Comparison of ENCODE assay signal across 21 cellular contexts in genomic region chr16:83669456-83669855, GRCh38.
"Had no signal": no experiment of that assay in that cellular context is flagged by ENCODE, and none has a peak within 500 bp of the region (broad histone marks: within the 10 kb centered on the region; RNA-seq: fewer than 3 reads in every experiment).

No MANE protein-coding gene starts in this region.

- H3K36me3 ChIP-seq: gastroesophageal sphincter, lower lobe of right lung had no signal

- DNase-seq: dermis blood vessel endothelial cell; dorsolateral prefrontal cortex; effector CD4-positive, alpha-beta T cell; effector memory CD4-positive, alpha-beta T cell; foreskin keratinocyte; heart left ventricle; hypothalamus; immature natural killer cell; islet precursor cell; kidney; kidney glomerular epithelial cell; left colon; left ventricle myocardium inferior; lower lobe of right lung; mesenchymal stem cell; mucosa of descending colon; naive thymus-derived CD4-positive, alpha-beta T cell had no signal

- H3K4me1 ChIP-seq: esophagus muscularis mucosa, foreskin keratinocyte, gastroesophageal sphincter, heart left ventricle, left ventricle myocardium inferior, lower lobe of right lung had no signal

- H3K27ac ChIP-seq: coronary artery, dorsolateral prefrontal cortex, esophagus muscularis mucosa, foreskin keratinocyte, gastroesophageal sphincter, heart left ventricle, hepatocyte, left ventricle myocardium inferior, lower lobe of right lung had no signal

- H3K27me3 ChIP-seq: foreskin keratinocyte, gastroesophageal sphincter, heart left ventricle, hepatocyte had no signal

- H3K9me3 ChIP-seq: left ventricle myocardium inferior, lower lobe of right lung, mucosa of descending colon had no signal

- H3K4me3 ChIP-seq: coronary artery, dorsolateral prefrontal cortex, esophagus muscularis mucosa, gastroesophageal sphincter, heart left ventricle, hepatocyte, left ventricle myocardium inferior, lower lobe of right lung, mucosa of descending colon had no signal
